ENCODE assay signal across 36 cellular contexts in the genomic region with DNA sequence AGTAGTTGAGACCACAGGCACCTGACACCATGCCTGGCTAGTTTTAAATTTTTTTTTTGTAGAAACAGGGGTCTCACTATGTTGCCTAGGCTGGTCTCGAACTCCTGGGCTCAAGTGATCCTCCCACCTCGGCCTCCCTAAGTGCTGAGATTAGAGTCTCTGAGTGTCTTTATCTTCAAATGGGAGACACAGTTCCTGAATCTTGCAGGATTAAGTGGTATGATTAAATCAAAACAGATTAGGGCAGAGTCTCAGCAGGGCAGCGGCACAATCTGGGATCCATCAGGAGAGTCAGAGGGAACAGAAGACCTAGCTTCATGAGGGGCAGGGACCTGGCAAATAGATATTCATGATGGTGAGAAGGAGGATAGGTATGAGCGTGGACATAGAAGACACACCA. TPM values are rescaled to one million over a fixed set of nuclear protein-coding genes. Genes with fewer than 3 reads are reported as not detected.
DNase-seq lines count a peak whose midpoint lies in the region; ATAC-seq, FAIRE-seq and TF ChIP-seq lines count a peak whose summit lies in the region.
"Had no signal": no experiment of that assay in that cellular context is flagged by ENCODE, and none has a peak within 500 bp of the region (broad histone marks: within the 10 kb centered on the region; RNA-seq: fewer than 3 reads in every experiment).

No MANE protein-coding gene starts in this region.

- no peak for DNase-seq in activated CD4-positive, alpha-beta memory T cell treated with anti-CD3 and anti-CD28 coated beads, Interleukin-2, amount 10 ng/mL, durations not matched to agents 7 days and 5 days
- no peak for DNase-seq in activated CD4-positive, alpha-beta memory T cell treated with anti-CD3 and anti-CD28 coated beads for 36 hours
- DNase-seq in K562 (ENCODE audit: extremely low read depth in 1 of 4, low spot score in 3 of 4) (no peak), tibial artery (no peak), pons (ENCODE audit: low spot score) (no peak)
- DNase-seq: 8988T; activated CD4-positive, alpha-beta T cell treated with anti-CD3 and anti-CD28 coated beads, Interleukin-2, amount 50 U/mL, for 48 hours; activated CD8-positive, alpha-beta memory T cell treated with anti-CD3 and anti-CD28 coated beads, Interleukin-2, amount 50 U/mL, for 4 hours; activated naive CD4-positive, alpha-beta T cell treated with anti-CD3 and anti-CD28 coated beads for 36 hours; body of pancreas; cerebellar nuclear complex; COR-L47; heart right ventricle; naive B cell; NCI-H1417 treated with DMSO at 0.1 percent for 48 hours; NCI-H2081; NCI-H526; stimulated activated naive CD4-positive, alpha-beta T cell treated with Interleukin-2 at 50 U/mL for 16 hours; T-helper 1 cell had no signal

- in situ Hi-C loops in K562 (cut with MboI) = no loop called here

- no peaks in the 10 kb centered on the region for H3K9me3 Mint-ChIP-seq in activated CD4-positive, alpha-beta memory T cell treated with anti-CD3 and anti-CD28 coated beads, Interleukin-2, amount 10 ng/mL, durations not matched to agents 7 days and 5 days
- H3K9me3 Mint-ChIP-seq in activated CD4-positive, alpha-beta memory T cell treated with anti-CD3 and anti-CD28 coated beads for 36 hours = no peaks in the 10 kb centered on the region
- H3K9me3 Mint-ChIP-seq: activated naive CD4-positive, alpha-beta T cell treated with anti-CD3 and anti-CD28 coated beads for 36 hours; mesothelial cell of epicardium; naive B cell had no signal

- peaks cover 5% of the 10 kb centered on the region for H3K27me3 Mint-ChIP-seq in activated CD4-positive, alpha-beta memory T cell treated with anti-CD3 and anti-CD28 coated beads, Interleukin-2, amount 10 ng/mL, durations not matched to agents 7 days and 5 days
- H3K27me3 Mint-ChIP-seq in activated CD4-positive, alpha-beta memory T cell treated with anti-CD3 and anti-CD28 coated beads for 36 hours = no peaks in the 10 kb centered on the region
- H3K27me3 Mint-ChIP-seq: naive B cell had no signal

- no peak for TF ChIP-seq EP300 in K562 (IDR thresholded peaks at IDR 0.05; ENCODE audit: low read length)

- no peaks in the 10 kb centered on the region for H4K20me1 ChIP-seq in K562 (replicated peaks; ENCODE audit: control insufficient read depth, insufficient read depth, low read length)

- TF ChIP-seq RAD21 in K562 (CRISPR knock-in tag; conservative IDR thresholded peaks at IDR 0.05 in 1 of 2, IDR thresholded peaks at IDR 0.05 in 1 of 2) = no peak

- H3K36me3 Mint-ChIP-seq in activated CD4-positive, alpha-beta memory T cell treated with anti-CD3 and anti-CD28 coated beads, Interleukin-2, amount 10 ng/mL, durations not matched to agents 7 days and 5 days (ENCODE audit: low read depth) = peaks cover 9% of the 10 kb centered on the region
- peaks cover 4% of the 10 kb centered on the region for H3K36me3 Mint-ChIP-seq in activated CD4-positive, alpha-beta memory T cell treated with anti-CD3 and anti-CD28 coated beads for 36 hours
- H3K36me3 Mint-ChIP-seq: mesothelial cell of epicardium, naive B cell had no signal

- BruUV-seq in K562 (replicated peaks; lab: Mats Ljungman, UMichigan) = no TSS peak

- WGBS in K562 (ENCODE audit: insufficient coverage, low coverage, missing lambda C conversion rate) = 18% methylated on average over 4 of the region's 4 CpGs

- H3K27ac Mint-ChIP-seq in activated CD4-positive, alpha-beta memory T cell treated with anti-CD3 and anti-CD28 coated beads, Interleukin-2, amount 10 ng/mL, durations not matched to agents 7 days and 5 days = no peak overlapping the region
- no peak overlapping the region for H3K27ac Mint-ChIP-seq in activated CD4-positive, alpha-beta memory T cell treated with anti-CD3 and anti-CD28 coated beads for 36 hours
- H3K27ac Mint-ChIP-seq: activated naive CD4-positive, alpha-beta T cell treated with anti-CD3 and anti-CD28 coated beads for 36 hours; mesothelial cell of epicardium had no signal

- peak; percentile 11 for FAIRE-seq in K562 (lab: Jason Lieb, UNC)
- FAIRE-seq: frontal cortex, G401.6 had no signal

- no peak overlapping the region for H2AFZ ChIP-seq in K562 (ENCODE audit: low read depth, low read length)
- peak overlapping the region; percentile 5 for H2AFZ ChIP-seq in parathyroid adenoma

- intact Hi-C loops in activated CD4-positive, alpha-beta memory T cell treated with anti-CD3 and anti-CD28 coated beads for 36 hours (cut with micrococcal nuclease) = no loop called here
- intact Hi-C loops in K562 (cut with micrococcal nuclease) (no loop called here), tibial artery (cut with DNase I; ENCODE audit: low total_unique reads) (no loop called here)

- no peak for TF ChIP-seq CTCF in HEK293 (tag by site-specific recombination; IDR thresholded peaks at IDR 0.05)
- no peak for TF ChIP-seq CTCF in K562 (IDR thresholded peaks at IDR 0.05 in 2 of 3, conservative IDR thresholded peaks at IDR 0.05 in 1 of 3; ENCODE audit: insufficient read depth in 2 of 3, low read depth in 1 of 3, low read length in 3 of 3)
- TF ChIP-seq CTCF in parathyroid adenoma (IDR thresholded peaks at IDR 0.05) = no peak
- no peak for TF ChIP-seq CTCF in tibial artery (IDR thresholded peaks at IDR 0.05)

- ATAC-seq in K562 (no peak), HG02852 (IDR thresholded peaks at IDR 0.05; ENCODE audit: unreplicated experiment) (no peak)
- ATAC-seq: activated CD4-positive, CD25-positive, alpha-beta regulatory T cell treated with anti-CD3 and anti-CD28 coated beads, Interleukin-2, amount 50 U/mL, for 24 hours; body of pancreas; heart right ventricle had no signal

- H3K4me3 ChIP-seq in HEK293 (ENCODE audit: low read depth, low read length) (no peak overlapping the region), K562 (no peak overlapping the region), parathyroid adenoma (ENCODE audit: low read depth, low read length) (no peak overlapping the region), tibial artery (no peak overlapping the region)
- H3K4me3 ChIP-seq: body of pancreas, heart right ventricle had no signal

- H3K9ac ChIP-seq in K562 (ENCODE audit: insufficient read depth in 1 of 2, low read depth in 2 of 2, low read length in 2 of 2) (no peak overlapping the region), parathyroid adenoma (no peak overlapping the region)

- no peaks in the 10 kb centered on the region for H3K9me1 ChIP-seq in K562 (ENCODE audit: control insufficient read depth, insufficient read depth, low read length)

- H3K4me1 ChIP-seq in HEK293 (ENCODE audit: control insufficient read depth, insufficient read depth, low read length) = no peaks in the 10 kb centered on the region
- H3K4me1 ChIP-seq in K562 (replicated peaks in 1 of 2; ENCODE audit: control insufficient read depth in 2 of 2, insufficient read depth in 2 of 2, low read length in 2 of 2) = peaks cover 21 to 53% of the 10 kb centered on the region in 2 experiments
- no peaks in the 10 kb centered on the region for H3K4me1 ChIP-seq in parathyroid adenoma
- H3K4me1 ChIP-seq in tibial artery = peaks cover 7 to 12% (median 10%) of the 10 kb centered on the region in 4 donors

- POLR2A ChIA-PET in activated CD4-positive, alpha-beta memory T cell treated with anti-CD3 and anti-CD28 coated beads, Interleukin-2, amount 10 ng/mL, durations not matched to agents 7 days and 5 days (lab: Charles Lee) = interaction anchor here (1.0 to 2.6 kb wide), 2 partner anchors 22 kb away, joined by 3 to 13 read pairs; partner anchors contain the start of gene RFX1
- POLR2A ChIA-PET in activated CD4-positive, alpha-beta memory T cell treated with anti-CD3 and anti-CD28 coated beads for 36 hours (lab: Charles Lee) = interaction anchor here (1.3 kb wide), 1 partner anchor 25 kb away, joined by 3 read pairs; no protein-coding TSS in a partner anchor
- POLR2A ChIA-PET in HEK293 (lab: Yijun Ruan, JAX) = no interaction called here
- POLR2A ChIA-PET in K562 (lab: Yijun Ruan, JAX) = interaction anchor here (0.9 to 2.0 kb wide), 3 partner anchors 14 to 22 kb away, joined by 3 to 9 read pairs (median 8); partner anchors contain the start of gene RFX1

- H3K36me3 ChIP-seq in HEK293 (ENCODE audit: control insufficient read depth in 2 of 2, insufficient read depth in 1 of 2, low read length in 2 of 2) = no peaks in the 10 kb centered on the region
- no peaks in the 10 kb centered on the region for H3K36me3 ChIP-seq in K562 (ENCODE audit: control insufficient read depth, insufficient read depth, low read length)
- no peaks in the 10 kb centered on the region for H3K36me3 ChIP-seq in parathyroid adenoma (ENCODE audit: control insufficient read depth, insufficient read depth, low read length)
- H3K36me3 ChIP-seq in tibial artery = no peaks in the 10 kb centered on the region
- H3K36me3 ChIP-seq: heart right ventricle had no signal

- CTCF ChIA-PET in activated CD4-positive, alpha-beta memory T cell treated with anti-CD3 and anti-CD28 coated beads, Interleukin-2, amount 10 ng/mL, durations not matched to agents 7 days and 5 days (lab: Charles Lee) = interaction anchor here (0.6 to 1.1 kb wide), 4 partner anchors 30 to 1063 kb away, joined by 3 to 5 read pairs (median 3); partner anchors contain the start of gene ASF1B
- CTCF ChIA-PET in activated CD4-positive, alpha-beta memory T cell treated with anti-CD3 and anti-CD28 coated beads for 36 hours (lab: Charles Lee) = interaction anchor here (0.7 to 1.0 kb wide), 2 partner anchors 30 to 444 kb away, joined by 3 read pairs; no protein-coding TSS in a partner anchor
- CTCF ChIA-PET in HEK293 (lab: Yijun Ruan, JAX) (interaction anchor here (0.5 to 0.7 kb wide), 4 partner anchors 14 to 128 kb away, joined by 3 to 4 read pairs (median 3); no protein-coding TSS in a partner anchor), K562 (lab: Yijun Ruan, JAX; ENCODE audit: low intra/inter-chr PET ratio) (no interaction called here)

- peak overlapping the region; percentile 23 for H3K4me3 Mint-ChIP-seq in activated CD4-positive, alpha-beta memory T cell treated with anti-CD3 and anti-CD28 coated beads, Interleukin-2, amount 10 ng/mL, durations not matched to agents 7 days and 5 days
- no peak overlapping the region for H3K4me3 Mint-ChIP-seq in activated CD4-positive, alpha-beta memory T cell treated with anti-CD3 and anti-CD28 coated beads for 36 hours
- H3K4me3 Mint-ChIP-seq: activated naive CD4-positive, alpha-beta T cell treated with anti-CD3 and anti-CD28 coated beads for 36 hours; mesothelial cell of epicardium had no signal

- H3K4me2 ChIP-seq in K562 (ENCODE audit: insufficient read depth, low read length) (no peak overlapping the region), parathyroid adenoma (ENCODE audit: low read length) (no peak overlapping the region)

- H3K9me3 ChIP-seq in HEK293 (ENCODE audit: control insufficient read depth, insufficient read depth, low read depth, low read length) = no peaks in the 10 kb centered on the region
- H3K9me3 ChIP-seq in K562 (replicated peaks; ENCODE audit: control insufficient read depth, insufficient read depth, low read depth, low read length) = no peaks in the 10 kb centered on the region
- H3K9me3 ChIP-seq in parathyroid adenoma (ENCODE audit: control insufficient read depth, low read length) = no peaks in the 10 kb centered on the region
- H3K9me3 ChIP-seq in tibial artery = no peaks in the 10 kb centered on the region
- H3K9me3 ChIP-seq: body of pancreas, heart right ventricle had no signal

- TF ChIP-seq POLR2A in K562 (conservative IDR thresholded peaks at IDR 0.05) = no peak

- H3K4me1 Mint-ChIP-seq in activated CD4-positive, alpha-beta memory T cell treated with anti-CD3 and anti-CD28 coated beads, Interleukin-2, amount 10 ng/mL, durations not matched to agents 7 days and 5 days = peaks cover 27% of the 10 kb centered on the region
- H3K4me1 Mint-ChIP-seq in activated CD4-positive, alpha-beta memory T cell treated with anti-CD3 and anti-CD28 coated beads for 36 hours (ENCODE audit: low read depth) = peaks cover 16% of the 10 kb centered on the region

- H3K79me2 ChIP-seq in K562 (ENCODE audit: control insufficient read depth, insufficient read depth, low read length) (peaks cover 7% of the 10 kb centered on the region; the same call in 1 of the 3 replicates), parathyroid adenoma (no peaks in the 10 kb centered on the region)

- H3K27ac ChIP-seq in HEK293 (ENCODE audit: extremely low read depth, low read depth, low read length) (no peak overlapping the region), K562 (ENCODE audit: extremely low read depth, low read depth, low read length) (no peak overlapping the region), parathyroid adenoma (no peak overlapping the region), tibial artery (no peak overlapping the region)
- H3K27ac ChIP-seq: body of pancreas, heart right ventricle had no signal

- H3K27me3 ChIP-seq in K562 (ENCODE audit: control insufficient read depth in 2 of 2, insufficient read depth in 2 of 2, low read length in 2 of 2) (no peaks in the 10 kb centered on the region), parathyroid adenoma (ENCODE audit: control insufficient read depth, insufficient read depth, low read length) (no peaks in the 10 kb centered on the region), tibial artery (peaks cover 0 to 28% of the 10 kb centered on the region in 2 donors)
- H3K27me3 ChIP-seq: body of pancreas had no signal

RNA-seq across cellular contexts. Expression of gene RLN3, which starts 1.0 kb away (rescaled TPM):
- not detected for total RNA-seq in activated CD4-positive, alpha-beta memory T cell treated with anti-CD3 and anti-CD28 coated beads, Interleukin-2, amount 10 ng/mL, durations not matched to agents 7 days and 5 days
- total RNA-seq in activated CD4-positive, alpha-beta memory T cell treated with anti-CD3 and anti-CD28 coated beads for 36 hours = not detected
- not detected in 2 replicates for total RNA-seq in K562 (2011; cell fraction: chromatin; rRNA removed; ENCODE audit: low replicate concordance)
- total RNA-seq in K562 (2011; cell fraction: nucleolus; rRNA removed) = 0.92 TPM in 1 of 2 replicates, not detected in the other
- not detected in 2 replicates for total RNA-seq in K562 (2011; cell fraction: nucleoplasm; rRNA removed)
- total RNA-seq in K562 (2014; rRNA removed) (1.1 TPM in 1 of 2 replicates, not detected in the other), K562 (2014; rRNA removed; fragmentation: Illumina TruSeq; extraction: Trizol) (not detected in 2 replicates), K562 (2015; rRNA removed; fragmentation: Illumina TruSeq; extraction: Trizol) (not detected in 2 replicates), K562 (2021) (0.31 TPM in 1 of 2 replicates, not detected in the other)
- polyA plus RNA-seq in K562 (2011; rRNA removed) (0.71 TPM in 1 of 2 replicates, not detected in the other), K562 (2014; fragmentation: Illumina TruSeq; extraction: Trizol) (not detected in 2 replicates), K562 (2014; fragmentation: Nextera tagmentation; extraction: Ambion mirVana) (not detected), K562 (2014; rRNA removed) (0.38 and 1.2 TPM in 2 replicates)
- 0.27 and 2.5 TPM in 2 replicates for polyA plus RNA-seq in K562 (2011; cell fraction: cytosol; rRNA removed)
- polyA plus RNA-seq in K562 (2011; cell fraction: nucleus; rRNA removed) = 0.57 TPM in 1 of 2 replicates, not detected in the other
- polyA plus RNA-seq in K562 (2012) = 0.26 and 0.57 TPM in 2 replicates
- polyA minus RNA-seq in K562 (2011; rRNA and poly(A)+ RNA removed) = not detected in 2 replicates
- not detected in 2 replicates for polyA minus RNA-seq in K562 (2011; cell fraction: cytosol; rRNA and poly(A)+ RNA removed)
- not detected in 2 replicates for polyA minus RNA-seq in K562 (2011; cell fraction: nucleus; rRNA and poly(A)+ RNA removed)
- total RNA-seq: activated naive CD4-positive, alpha-beta T cell treated with anti-CD3 and anti-CD28 coated beads for 36 hours; body of pancreas; dermis microvascular lymphatic vessel endothelial cell; frontal cortex; H7; heart right ventricle; kidney epithelial cell; LHCN-M2; lower leg skin; mesothelial cell of epicardium; osteoblast; RPMI7951; skeletal muscle tissue; temporal lobe; urinary bladder had no signal
- polyA plus RNA-seq: heart right ventricle, urinary bladder had no signal

RNA-seq across cellular contexts. Expression of gene IL27RA, which starts 2.7 kb away (rescaled TPM):
- total RNA-seq in activated CD4-positive, alpha-beta memory T cell treated with anti-CD3 and anti-CD28 coated beads, Interleukin-2, amount 10 ng/mL, durations not matched to agents 7 days and 5 days = 10 to 100 TPM; 55.5 to 58.1 TPM
- 10 to 100 TPM; 61.9 to 62.0 TPM for total RNA-seq in activated CD4-positive, alpha-beta memory T cell treated with anti-CD3 and anti-CD28 coated beads for 36 hours
- 10.9 and 28.8 TPM in 2 replicates for total RNA-seq in K562 (2011; cell fraction: chromatin; rRNA removed; ENCODE audit: low replicate concordance)
- total RNA-seq in K562 (2011; cell fraction: nucleolus; rRNA removed) = 34.2 and 45.7 TPM in 2 replicates
- 19.0 and 24.8 TPM in 2 replicates for total RNA-seq in K562 (2011; cell fraction: nucleoplasm; rRNA removed)
- total RNA-seq in K562 (2014; rRNA removed) (11.6 and 12.6 TPM in 2 replicates), K562 (2014; rRNA removed; fragmentation: Illumina TruSeq; extraction: Trizol) (6.3 and 7.0 TPM in 2 replicates), K562 (2015; rRNA removed; fragmentation: Illumina TruSeq; extraction: Trizol) (8.6 and 8.8 TPM in 2 replicates), K562 (2021) (15.2 and 15.9 TPM in 2 replicates)
- polyA plus RNA-seq in K562 (2011; rRNA removed) (14.1 and 15.9 TPM in 2 replicates), K562 (2014; fragmentation: Illumina TruSeq; extraction: Trizol) (12.5 and 13.3 TPM in 2 replicates), K562 (2014; fragmentation: Nextera tagmentation; extraction: Ambion mirVana) (1 to 10 TPM; 1.9 to 2.1 TPM), K562 (2014; rRNA removed) (10.6 and 12.0 TPM in 2 replicates)
- polyA plus RNA-seq in K562 (2011; cell fraction: cytosol; rRNA removed) = 9.7 and 22.4 TPM in 2 replicates
- polyA plus RNA-seq in K562 (2011; cell fraction: nucleus; rRNA removed) = 7.8 and 13.8 TPM in 2 replicates
- polyA plus RNA-seq in K562 (2012) = 12.8 and 16.0 TPM in 2 replicates
- 4.5 and 7.4 TPM in 2 replicates for polyA minus RNA-seq in K562 (2011; rRNA and poly(A)+ RNA removed)
- polyA minus RNA-seq in K562 (2011; cell fraction: cytosol; rRNA and poly(A)+ RNA removed) = 5.3 and 8.4 TPM in 2 replicates
- 2.8 and 3.9 TPM in 2 replicates for polyA minus RNA-seq in K562 (2011; cell fraction: nucleus; rRNA and poly(A)+ RNA removed)

RNA-seq across cellular contexts. Expression of gene RFX1, which starts 22.8 kb away (rescaled TPM):
- total RNA-seq in activated CD4-positive, alpha-beta memory T cell treated with anti-CD3 and anti-CD28 coated beads, Interleukin-2, amount 10 ng/mL, durations not matched to agents 7 days and 5 days = 10 to 100 TPM; 16.8 to 18.6 TPM
- total RNA-seq in activated CD4-positive, alpha-beta memory T cell treated with anti-CD3 and anti-CD28 coated beads for 36 hours = 10 to 100 TPM; 14.4 to 15.2 TPM
- 5.5 and 14.4 TPM in 2 replicates for total RNA-seq in K562 (2011; cell fraction: chromatin; rRNA removed; ENCODE audit: low replicate concordance)
- total RNA-seq in K562 (2011; cell fraction: nucleolus; rRNA removed) = 12.2 and 13.2 TPM in 2 replicates
- total RNA-seq in K562 (2011; cell fraction: nucleoplasm; rRNA removed) = 7.8 and 8.1 TPM in 2 replicates
- 3.1 and 4.0 TPM in 2 replicates for total RNA-seq in K562 (2014; rRNA removed)
- 0.22 and 0.40 TPM in 2 replicates for total RNA-seq in K562 (2014; rRNA removed; fragmentation: Illumina TruSeq; extraction: Trizol)
- 1.2 and 1.4 TPM in 2 replicates for total RNA-seq in K562 (2015; rRNA removed; fragmentation: Illumina TruSeq; extraction: Trizol)
- 17.9 and 19.3 TPM in 2 replicates for total RNA-seq in K562 (2021)
- polyA plus RNA-seq in K562 (2011; rRNA removed) = 0.95 and 1.4 TPM in 2 replicates
- 0.60 and 1.4 TPM in 2 replicates for polyA plus RNA-seq in K562 (2011; cell fraction: cytosol; rRNA removed)
- 5.3 and 11.1 TPM in 2 replicates for polyA plus RNA-seq in K562 (2011; cell fraction: nucleus; rRNA removed)
- 9.7 and 10.4 TPM in 2 replicates for polyA plus RNA-seq in K562 (2012)
- polyA plus RNA-seq in K562 (2014; fragmentation: Illumina TruSeq; extraction: Trizol) = 1.7 and 4.7 TPM in 2 replicates
- under 1 TPM; 0.14 to 0.25 TPM for polyA plus RNA-seq in K562 (2014; fragmentation: Nextera tagmentation; extraction: Ambion mirVana)
- 3.8 and 4.8 TPM in 2 replicates for polyA plus RNA-seq in K562 (2014; rRNA removed)
- 0.35 and 0.36 TPM in 2 replicates for polyA minus RNA-seq in K562 (2011; rRNA and poly(A)+ RNA removed)
- 5.1 and 12.7 TPM in 2 replicates for polyA minus RNA-seq in K562 (2011; cell fraction: cytosol; rRNA and poly(A)+ RNA removed)
- polyA minus RNA-seq in K562 (2011; cell fraction: nucleus; rRNA and poly(A)+ RNA removed) = 4.2 and 5.9 TPM in 2 replicates

RNA-seq across cellular contexts. Expression of gene PALM3, which starts 33.0 kb away (rescaled TPM):
- not detected for total RNA-seq in activated CD4-positive, alpha-beta memory T cell treated with anti-CD3 and anti-CD28 coated beads, Interleukin-2, amount 10 ng/mL, durations not matched to agents 7 days and 5 days
- not detected for total RNA-seq in activated CD4-positive, alpha-beta memory T cell treated with anti-CD3 and anti-CD28 coated beads for 36 hours
- 0.53 and 0.76 TPM in 2 replicates for total RNA-seq in K562 (2011; cell fraction: chromatin; rRNA removed; ENCODE audit: low replicate concordance)
- total RNA-seq in K562 (2011; cell fraction: nucleolus; rRNA removed) = 0.33 and 0.92 TPM in 2 replicates
- 0.73 and 0.99 TPM in 2 replicates for total RNA-seq in K562 (2011; cell fraction: nucleoplasm; rRNA removed)
- total RNA-seq in K562 (2014; rRNA removed) (8.2 and 8.9 TPM in 2 replicates), K562 (2014; rRNA removed; fragmentation: Illumina TruSeq; extraction: Trizol) (2.5 and 2.8 TPM in 2 replicates), K562 (2015; rRNA removed; fragmentation: Illumina TruSeq; extraction: Trizol) (3.3 and 3.7 TPM in 2 replicates), K562 (2021) (7.6 and 9.3 TPM in 2 replicates)
- polyA plus RNA-seq in K562 (2011; rRNA removed) (2.3 and 2.9 TPM in 2 replicates), K562 (2014; fragmentation: Illumina TruSeq; extraction: Trizol) (7.4 and 10.8 TPM in 2 replicates), K562 (2014; fragmentation: Nextera tagmentation; extraction: Ambion mirVana) (under 1 TPM; 0.07 to 0.29 TPM), K562 (2014; rRNA removed) (8.9 and 12.1 TPM in 2 replicates)
- polyA plus RNA-seq in K562 (2011; cell fraction: cytosol; rRNA removed) = 2.1 and 6.1 TPM in 2 replicates
- polyA plus RNA-seq in K562 (2011; cell fraction: nucleus; rRNA removed) = 1.1 and 2.9 TPM in 2 replicates
- 2.0 and 13.9 TPM in 2 replicates for polyA plus RNA-seq in K562 (2012)
- 0.39 and 1.3 TPM in 2 replicates for polyA minus RNA-seq in K562 (2011; rRNA and poly(A)+ RNA removed)
- 0.91 and 1.4 TPM in 2 replicates for polyA minus RNA-seq in K562 (2011; cell fraction: cytosol; rRNA and poly(A)+ RNA removed)
- polyA minus RNA-seq in K562 (2011; cell fraction: nucleus; rRNA and poly(A)+ RNA removed) = 0.27 and 0.56 TPM in 2 replicates
- total RNA-seq: activated naive CD4-positive, alpha-beta T cell treated with anti-CD3 and anti-CD28 coated beads for 36 hours; kidney epithelial cell; osteoblast; skeletal muscle tissue had no signal

RNA-seq across cellular contexts. Expression of gene MISP3, which starts 43.7 kb away (rescaled TPM):
- 1 to 10 TPM; 3.2 to 3.5 TPM for total RNA-seq in activated CD4-positive, alpha-beta memory T cell treated with anti-CD3 and anti-CD28 coated beads, Interleukin-2, amount 10 ng/mL, durations not matched to agents 7 days and 5 days
- total RNA-seq in activated CD4-positive, alpha-beta memory T cell treated with anti-CD3 and anti-CD28 coated beads for 36 hours = 1 to 10 TPM; 2.4 to 2.5 TPM
- 1.7 and 5.3 TPM in 2 replicates for total RNA-seq in K562 (2011; cell fraction: chromatin; rRNA removed; ENCODE audit: low replicate concordance)
- total RNA-seq in K562 (2011; cell fraction: nucleolus; rRNA removed) = 5.5 and 5.7 TPM in 2 replicates
- 4.1 and 5.0 TPM in 2 replicates for total RNA-seq in K562 (2011; cell fraction: nucleoplasm; rRNA removed)
- 3.1 and 3.9 TPM in 2 replicates for total RNA-seq in K562 (2014; rRNA removed)
- 0.69 and 0.73 TPM in 2 replicates for total RNA-seq in K562 (2014; rRNA removed; fragmentation: Illumina TruSeq; extraction: Trizol)
- total RNA-seq in K562 (2015; rRNA removed; fragmentation: Illumina TruSeq; extraction: Trizol) = 1.6 and 1.9 TPM in 2 replicates
- 1.9 and 2.9 TPM in 2 replicates for total RNA-seq in K562 (2021)
- polyA plus RNA-seq in K562 (2011; rRNA removed) = 1.2 and 2.1 TPM in 2 replicates
- polyA plus RNA-seq in K562 (2011; cell fraction: cytosol; rRNA removed) = 2.1 and 3.0 TPM in 2 replicates
- polyA plus RNA-seq in K562 (2011; cell fraction: nucleus; rRNA removed) = 8.6 and 12.9 TPM in 2 replicates
- 3.6 and 4.2 TPM in 2 replicates for polyA plus RNA-seq in K562 (2012)
- 2.6 and 3.2 TPM in 2 replicates for polyA plus RNA-seq in K562 (2014; fragmentation: Illumina TruSeq; extraction: Trizol)
- polyA plus RNA-seq in K562 (2014; fragmentation: Nextera tagmentation; extraction: Ambion mirVana) = under 1 TPM; 0.25 to 0.37 TPM
- 5.4 and 5.6 TPM in 2 replicates for polyA plus RNA-seq in K562 (2014; rRNA removed)
- polyA minus RNA-seq in K562 (2011; rRNA and poly(A)+ RNA removed) = not detected in 2 replicates
- polyA minus RNA-seq in K562 (2011; cell fraction: cytosol; rRNA and poly(A)+ RNA removed) = 0.91 TPM in 1 of 2 replicates, not detected in the other
- polyA minus RNA-seq in K562 (2011; cell fraction: nucleus; rRNA and poly(A)+ RNA removed) = 1.8 and 1.9 TPM in 2 replicates
- total RNA-seq: skeletal muscle tissue had no signal
